19 cellular contexts compared by ENCODE assay signal in the genomic region with DNA sequence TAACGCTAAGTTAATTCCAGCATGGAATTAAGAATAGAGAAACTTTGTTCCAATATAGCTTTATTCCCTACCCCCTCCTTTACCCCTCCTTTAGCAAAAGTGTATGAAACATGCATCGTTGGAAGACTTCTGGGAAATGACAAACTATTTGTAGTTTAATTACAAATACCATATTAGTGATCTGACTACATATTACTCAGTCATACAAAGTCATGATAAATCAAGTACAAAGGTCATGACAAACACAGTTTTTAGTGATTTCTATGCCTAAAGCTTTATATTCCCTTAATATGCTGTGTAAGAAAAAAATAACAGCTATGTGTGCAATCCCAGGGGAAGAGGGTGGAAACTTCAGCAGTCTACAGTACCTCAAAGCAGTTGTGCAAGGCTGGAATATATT. TPM values are rescaled to one million over a fixed set of nuclear protein-coding genes. Genes with fewer than 3 reads are reported as not detected.
"Had no signal": no experiment of that assay in that cellular context is flagged by ENCODE, and none has a peak within 500 bp of the region (broad histone marks: within the 10 kb centered on the region; RNA-seq: fewer than 3 reads in every experiment).

No MANE protein-coding gene starts in this region.

- DNase-seq: central memory CD4-positive, alpha-beta T cell; effector CD4-positive, alpha-beta T cell; endodermal cell; left cardiac atrium; left ventricle myocardium superior; naive B cell; occipital lobe; sigmoid colon; stimulated activated naive CD4-positive, alpha-beta T cell treated with Interleukin-2 at 50 U/mL for 16 hours; tibial artery; upper lobe of right lung had no signal

- ATAC-seq: left cardiac atrium, left ventricle myocardium superior, upper lobe of right lung had no signal

- H3K4me1 ChIP-seq: sigmoid colon, suprapubic skin, tibial artery, upper lobe of right lung, vagina had no signal

- H3K9me3 ChIP-seq: right atrium auricular region, sigmoid colon, suprapubic skin, tibial artery, upper lobe of right lung, vagina had no signal

- H3K4me3 ChIP-seq: coronary artery, lung, right atrium auricular region, sigmoid colon, skin epidermis, suprapubic skin, tibial artery, upper lobe of right lung, vagina had no signal

- FAIRE-seq: frontal cortex, keratinocyte had no signal

- H3K36me3 ChIP-seq: right atrium auricular region, sigmoid colon, suprapubic skin, tibial artery, upper lobe of right lung, vagina had no signal

- H3K27me3 ChIP-seq: right atrium auricular region, sigmoid colon, suprapubic skin, tibial artery, upper lobe of right lung, vagina had no signal

- H3K27ac ChIP-seq: coronary artery, right atrium auricular region, sigmoid colon, skin epidermis, suprapubic skin, tibial artery, upper lobe of right lung, vagina had no signal

RNA-seq across cellular contexts. Expression of gene ZMYND12, which starts 25.5 kb away (rescaled TPM):
- total RNA-seq: frontal cortex, occipital lobe, vagina had no signal

RNA-seq across cellular contexts. Expression of gene RIMKLA, which starts 49.7 kb away (rescaled TPM):
- polyA plus RNA-seq: keratinocyte had no signal
